In genomic region chr1:31934706-31935629, GRCh38 we compare ENCODE assay signal across 8 cellular contexts. TPM values are rescaled to one million over a fixed set of nuclear protein-coding genes. Genes with fewer than 3 reads are reported as not detected.
DNase-seq lines count a peak whose midpoint lies in the region; ATAC-seq, FAIRE-seq and TF ChIP-seq lines count a peak whose summit lies in the region.

No MANE protein-coding gene starts in this region.

- ATAC-seq in GM18502 (IDR thresholded peaks at IDR 0.05; ENCODE audit: poor library complexity, unreplicated experiment) (no peak), GM21529 (IDR thresholded peaks at IDR 0.05; ENCODE audit: unreplicated experiment) (no peak), HG03045 (IDR thresholded peaks at IDR 0.05; ENCODE audit: unreplicated experiment) (no peak)

- H3K4me3 Mint-ChIP-seq in activated T-cell treated with anti-CD3 and anti-CD28 coated beads, Interleukin-2, amount 50 U/mL, for 24 hours: peak overlapping the region; percentile 97

- no peaks in the 10 kb centered on the region for H3K36me3 ChIP-seq in hepatocyte (replicated peaks; ENCODE audit: insufficient read depth, low read depth)

- peak overlapping the region; percentile 98 for H3K27ac Mint-ChIP-seq in activated T-cell treated with anti-CD3 and anti-CD28 coated beads, Interleukin-2, amount 50 U/mL, for 24 hours

- no peaks in the 10 kb centered on the region for H3K27me3 ChIP-seq in hepatocyte

- H3K4me1 ChIP-seq in hepatocyte (ENCODE audit: insufficient read depth): peaks cover 69% of the 10 kb centered on the region

- no peaks in the 10 kb centered on the region for H3K9me2 ChIP-seq in hepatocyte (replicated peaks; ENCODE audit: insufficient read depth)

- peak overlapping the region; percentile 67 for H3K4me3 ChIP-seq in hepatocyte

- H3K4me2 ChIP-seq in hepatocyte: peak overlapping the region; percentile 79

- H3K79me2 ChIP-seq in hepatocyte: peaks cover 79% of the 10 kb centered on the region

- TF ChIP-seq CTCF in hepatocyte (IDR thresholded peaks at IDR 0.05; ENCODE audit: poor library complexity): no peak

- no peak overlapping the region for H2AFZ ChIP-seq in hepatocyte

- DNase-seq in AG08395 (ENCODE audit: low spot score): peak; percentile 53
- peak; percentile 38 for DNase-seq in HTR-8/SVneo (ENCODE audit: insufficient read length, low spot score)
- no peak for DNase-seq in activated T-cell treated with anti-CD3 and anti-CD28 coated beads, Interleukin-2, amount 50 U/mL, for 24 hours
- DNase-seq in hepatocyte (ENCODE audit: low spot score): peak; percentile 49
- no peak for DNase-seq in substantia nigra (lab: John Stamatoyannopoulos, UW)

- H4K20me1 ChIP-seq in hepatocyte (ENCODE audit: insufficient read depth, poor library complexity, severe bottlenecking): peaks cover 72% of the 10 kb centered on the region

- WGBS in hepatocyte (ENCODE audit: low lambda C conversion rate, missing lambda C conversion rate): 18% methylated on average over 8 of the region's 8 CpGs

- H3K27ac ChIP-seq in hepatocyte: peak overlapping the region; percentile 99
- H3K27ac ChIP-seq in substantia nigra (ENCODE audit: low read depth, low read length, poor library complexity, severe bottlenecking): peak overlapping the region; percentile 2

- no peaks in the 10 kb centered on the region for H3K9me3 Mint-ChIP-seq in activated T-cell treated with anti-CD3 and anti-CD28 coated beads, Interleukin-2, amount 50 U/mL, for 24 hours

- no peaks in the 10 kb centered on the region for H3K9me3 ChIP-seq in hepatocyte (ENCODE audit: low read depth)

- no peaks in the 10 kb centered on the region for H3K27me3 Mint-ChIP-seq in activated T-cell treated with anti-CD3 and anti-CD28 coated beads, Interleukin-2, amount 50 U/mL, for 24 hours

- H3K4me1 Mint-ChIP-seq in activated T-cell treated with anti-CD3 and anti-CD28 coated beads, Interleukin-2, amount 50 U/mL, for 24 hours (ENCODE audit: low read depth): peaks cover 80% of the 10 kb centered on the region

- FAIRE-seq in HTR-8/SVneo (lab: Jason Lieb, UNC): no peak

- peaks cover 70% of the 10 kb centered on the region for H3K36me3 Mint-ChIP-seq in activated T-cell treated with anti-CD3 and anti-CD28 coated beads, Interleukin-2, amount 50 U/mL, for 24 hours (ENCODE audit: low read depth)

RNA-seq across cellular contexts. Expression of gene PTP4A2, which starts 3.2 kb away (rescaled TPM):
- total RNA-seq in hepatocyte: 354 and 381 TPM in 2 replicates
- 300 and 374 TPM in 2 replicates for polyA plus RNA-seq in hepatocyte

Comparison
In these comparisons a context has a peak if more than half of its experiments do, and no peak if none do; other contexts are left out.
1. DNase-seq: peak in AG08395 (single experiment), HTR-8/SVneo (single experiment) and hepatocyte (single experiment); none in activated T-cell treated with anti-CD3 and anti-CD28 coated beads, Interleukin-2, amount 50 U/mL, for 24 hours (single experiment) and substantia nigra (0 of 49).